Comparison of ENCODE assay signal across 29 cellular contexts in the genomic region with DNA sequence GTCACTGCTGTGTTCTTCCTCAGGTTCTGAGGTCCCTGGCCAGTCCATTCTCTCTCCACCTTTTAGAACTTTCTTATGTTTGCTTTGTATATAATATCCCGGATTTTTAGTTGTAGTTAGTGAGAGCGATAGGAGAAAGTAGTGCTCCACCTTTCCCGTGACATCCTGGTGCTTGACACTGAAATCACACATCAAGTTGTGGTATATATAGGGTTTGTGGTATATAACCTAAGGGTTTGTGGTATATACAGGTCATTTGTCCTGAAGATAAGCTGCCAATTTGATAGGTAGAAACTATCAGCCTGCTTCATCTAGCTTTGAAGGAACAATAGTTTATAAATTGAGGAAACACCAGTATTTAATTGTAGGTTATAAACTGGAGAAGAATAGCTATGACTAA.
"Had no signal": no experiment of that assay in that cellular context is flagged by ENCODE, and none has a peak within 500 bp of the region (broad histone marks: within the 10 kb centered on the region; RNA-seq: fewer than 3 reads in every experiment).

No MANE protein-coding gene starts in this region.

- H3K4me3 ChIP-seq: stomach, suprapubic skin, testis, thoracic aorta, thyroid gland, tibial artery, tibial nerve, transverse colon, upper lobe of left lung, upper lobe of right lung, uterus, vagina had no signal

- H3K27ac Mint-ChIP-seq: stimulated activated effector memory CD8-positive, alpha-beta T cell treated with anti-CD3 and anti-CD28 coated beads, Interleukin-12 subunit alpha, Interleukin-12 subunit beta, amount 100 ng/mL, for 72 hours; stimulated activated memory B cell treated with anti-CD40 and anti-IgM and Interleukin-4, amounts not matched to agents 10 μg/mL and 1 μg/mL and 100 μg/mL, for 72 hours; stimulated activated naive B cell treated with anti-CD40 and anti-IgM and Interleukin-4, amounts not matched to agents 10 μg/mL and 1 μg/mL and 100 μg/mL, for 72 hours; stimulated activated naive CD8-positive, alpha-beta T cell treated with anti-CD3 and anti-CD28 coated beads, Interleukin-15, amount 100 ng/mL, for 72 hours; stimulated activated naive CD8-positive, alpha-beta T cell treated with anti-CD3 and anti-CD28 coated beads, Interleukin-15, Interleukin-2, amounts not matched to agents 100 ng/mL and 50 ng/mL, for 24 hours; type B pancreatic cell had no signal

- H3K4me1 ChIP-seq: stomach, suprapubic skin, testis, thyroid gland, tibial artery, tibial nerve, transverse colon, upper lobe of left lung, upper lobe of right lung, uterus, vagina had no signal

- H3K27me3 Mint-ChIP-seq: stimulated activated memory B cell treated with anti-CD40 and anti-IgM and Interleukin-4, amounts not matched to agents 10 μg/mL and 1 μg/mL and 100 μg/mL, for 72 hours; stimulated activated naive B cell treated with anti-CD40 and anti-IgM and Interleukin-4, amounts not matched to agents 10 μg/mL and 1 μg/mL and 100 μg/mL, for 72 hours; stimulated activated naive CD8-positive, alpha-beta T cell treated with anti-CD3 and anti-CD28 coated beads, Interleukin-15, amount 100 ng/mL, for 72 hours; stimulated activated naive CD8-positive, alpha-beta T cell treated with anti-CD3 and anti-CD28 coated beads, Interleukin-15, Interleukin-2, amounts not matched to agents 100 ng/mL and 50 ng/mL, for 24 hours; type B pancreatic cell had no signal

- H3K36me3 ChIP-seq: upper lobe of right lung, uterus had no signal

- H3K27ac ChIP-seq: stomach, suprapubic skin, testis, thoracic aorta, thyroid gland, tibial artery, tibial nerve, transverse colon, upper lobe of left lung, upper lobe of right lung, uterus, vagina had no signal

- FAIRE-seq: urothelium cell line had no signal

- H3K9me3 ChIP-seq: thyroid gland had no signal

- H3K36me3 Mint-ChIP-seq: stimulated activated effector memory CD8-positive, alpha-beta T cell treated with anti-CD3 and anti-CD28 coated beads, Interleukin-12 subunit alpha, Interleukin-12 subunit beta, amount 100 ng/mL, for 72 hours had no signal

- H3K4me3 Mint-ChIP-seq: stimulated activated effector memory CD8-positive, alpha-beta T cell treated with anti-CD3 and anti-CD28 coated beads, Interleukin-12 subunit alpha, Interleukin-12 subunit beta, amount 100 ng/mL, for 72 hours; stimulated activated memory B cell treated with anti-CD40 and anti-IgM and Interleukin-4, amounts not matched to agents 10 μg/mL and 1 μg/mL and 100 μg/mL, for 72 hours; stimulated activated naive B cell treated with anti-CD40 and anti-IgM and Interleukin-4, amounts not matched to agents 10 μg/mL and 1 μg/mL and 100 μg/mL, for 72 hours; stimulated activated naive CD8-positive, alpha-beta T cell treated with anti-CD3 and anti-CD28 coated beads, Interleukin-15, amount 100 ng/mL, for 72 hours; stimulated activated naive CD8-positive, alpha-beta T cell treated with anti-CD3 and anti-CD28 coated beads, Interleukin-15, Interleukin-2, amounts not matched to agents 100 ng/mL and 50 ng/mL, for 24 hours; type B pancreatic cell had no signal

- H3K4me1 Mint-ChIP-seq: stimulated activated effector memory CD8-positive, alpha-beta T cell treated with anti-CD3 and anti-CD28 coated beads, Interleukin-12 subunit alpha, Interleukin-12 subunit beta, amount 100 ng/mL, for 72 hours; stimulated activated memory B cell treated with anti-CD40 and anti-IgM and Interleukin-4, amounts not matched to agents 10 μg/mL and 1 μg/mL and 100 μg/mL, for 72 hours; stimulated activated naive B cell treated with anti-CD40 and anti-IgM and Interleukin-4, amounts not matched to agents 10 μg/mL and 1 μg/mL and 100 μg/mL, for 72 hours; stimulated activated naive CD8-positive, alpha-beta T cell treated with anti-CD3 and anti-CD28 coated beads, Interleukin-15, amount 100 ng/mL, for 72 hours had no signal

- ATAC-seq: stimulated activated effector memory CD8-positive, alpha-beta T cell treated with anti-CD3 and anti-CD28 coated beads, Interleukin-12 subunit alpha, Interleukin-12 subunit beta, amount 100 ng/mL, for 72 hours; stimulated activated memory B cell treated with anti-CD40 and anti-IgM and Interleukin-4, amounts not matched to agents 10 μg/mL and 1 μg/mL and 100 μg/mL, for 72 hours; stimulated activated naive B cell treated with anti-CD40 and anti-IgM and Interleukin-4, amounts not matched to agents 10 μg/mL and 1 μg/mL and 100 μg/mL, for 72 hours; stimulated activated naive CD8-positive, alpha-beta T cell treated with anti-CD3 and anti-CD28 coated beads, Interleukin-15, amount 100 ng/mL, for 72 hours; stimulated activated naive CD8-positive, alpha-beta T cell treated with anti-CD3 and anti-CD28 coated beads, Interleukin-15, Interleukin-2, amounts not matched to agents 100 U/mL and 50 U/mL, for 24 hours; upper lobe of right lung had no signal

- H3K27me3 ChIP-seq: stomach, suprapubic skin, testis, thyroid gland, tibial artery, tibial nerve, transverse colon, upper lobe of left lung, upper lobe of right lung, uterus, vagina had no signal

- DNase-seq: stimulated activated CD4-positive, alpha-beta T cell treated with anti-CD3 and anti-CD28 coated beads, Interleukin-2, amount 100 ng/mL, for 48 hours; stimulated activated CD4-positive, alpha-beta T cell treated with anti-CD3 and anti-CD28 coated beads, Interleukin-4, amount 100 ng/mL, for 1 hour; stimulated activated CD4-positive, alpha-beta T cell treated with anti-CD3 and anti-CD28 coated beads, Interleukin-4, amount 100 ng/mL, for 24 hours; stimulated activated CD4-positive, alpha-beta T cell treated with anti-CD3 and anti-CD28 coated beads, Interleukin-4, amount 100 ng/mL, for 4 hours; stimulated activated CD8-positive, alpha-beta memory T cell treated with anti-CD3 and anti-CD28 coated beads, Interleukin-4, amount 100 ng/mL, for 48 hours; stimulated activated naive B cell treated with anti-CD40 and anti-IgM and Interleukin-4, amounts not matched to agents 10 μg/mL and 1 μg/mL and 100 μg/mL, for 72 hours; stimulated activated naive CD4-positive, alpha-beta T cell; stimulated activated naive CD4-positive, alpha-beta T cell treated with Interleukin-2 at 50 U/mL for 16 hours; stimulated activated naive CD8-positive, alpha-beta T cell treated with anti-CD3 and anti-CD28 coated beads, Interleukin-15, amount 100 ng/mL, for 72 hours; stimulated activated naive CD8-positive, alpha-beta T cell treated with anti-CD3 and anti-CD28 coated beads, Interleukin-15, Interleukin-2, amounts not matched to agents 100 U/mL and 50 U/mL, for 24 hours; stomach; substantia nigra; testis; thyroid gland; tibial artery; transverse colon; trophoblast cell; upper lobe of left lung; upper lobe of right lung; uterus had no signal
